In the genomic region with DNA sequence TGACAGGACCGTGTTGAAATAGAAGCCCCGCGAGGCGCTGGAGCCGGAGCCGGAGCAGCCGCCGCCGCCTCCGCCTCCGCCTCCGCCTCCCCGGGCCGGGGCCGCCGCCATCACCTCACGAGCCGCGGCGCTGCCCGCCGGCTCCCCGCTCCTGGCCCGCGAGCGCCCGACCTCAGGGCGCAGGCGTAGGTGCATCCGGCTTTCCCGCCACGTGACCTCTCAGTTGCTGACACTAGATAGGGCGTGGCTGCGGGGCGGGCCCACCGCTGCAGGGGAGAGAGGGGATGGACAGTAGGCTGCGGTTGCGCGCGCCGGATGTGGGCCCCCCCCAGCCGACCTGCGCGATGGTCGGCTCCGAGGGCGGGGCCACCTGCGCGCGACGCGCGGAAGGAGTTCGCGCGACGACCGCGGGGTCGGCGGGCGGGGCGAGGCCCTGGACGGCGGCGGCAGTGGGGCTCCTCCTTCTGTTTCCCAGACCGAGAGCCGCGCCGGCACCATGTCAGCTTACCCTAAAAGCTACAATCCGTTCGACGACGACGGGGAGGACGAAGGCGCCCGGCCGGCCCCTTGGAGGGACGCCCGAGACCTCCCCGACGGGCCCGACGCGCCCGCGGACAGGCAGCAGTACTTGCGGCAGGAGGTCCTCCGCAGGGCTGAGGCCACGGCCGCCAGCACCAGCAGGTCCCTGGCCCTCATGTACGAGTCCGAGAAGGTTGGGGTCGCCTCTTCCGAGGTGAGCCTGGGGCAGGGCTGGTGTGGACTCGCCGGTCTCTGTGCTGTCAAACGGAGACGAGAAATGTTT, we compare ENCODE assay signal across 8 cellular contexts. TPM values are rescaled to one million over a fixed set of nuclear protein-coding genes. Genes with fewer than 3 reads are reported as not detected.
DNase-seq lines count a peak whose midpoint lies in the region; TF ChIP-seq lines count a peak whose summit lies in the region.

TSS of gene PI4KA (minus strand) at position 197 of the 802 bp plus-strand sequence. CDS start at position 111, 86 bp downstream.
TSS of gene SNAP29 (plus strand) at position 393 of the 802 bp plus-strand sequence. CDS start at position 497, 104 bp downstream.

- TF ChIP-seq CTCF in GM20000 (IDR thresholded peaks at IDR 0.05; ENCODE audit: extremely low read depth, missing control alignments) = no peak

- POLR2A ChIA-PET in activated CD8-positive, alpha-beta memory T cell treated with anti-CD3 and anti-CD28 coated beads for 36 hours (lab: Charles Lee) = interaction anchor here (0.7 kb wide), 1 partner anchor 144 kb away, joined by 5 read pairs; no protein-coding TSS in a partner anchor

- DNase-seq in CMK (ENCODE audit: low read depth) (peak; percentile 98), GM20000 (ENCODE audit: low spot score) (peak; percentile 100), HT-29 (ENCODE audit: low spot score) (peak; percentile 99), lung microvascular endothelial cell (ENCODE audit: low read depth in 2 of 2) (peak; percentile 99 to 100)
- peak; percentile 96 for DNase-seq in NK-92 treated with Interleukin-12 subunit alpha and Interleukin-12 subunit beta, amount 100 ng/mL, for 24 hours (lab: John Stamatoyannopoulos, UW)
- peak; percentile 94 for DNase-seq in effector CD8-positive, alpha-beta T cell (lab: John Stamatoyannopoulos, UW)
- peak; percentile 92 to 95 (median 94) for DNase-seq in stimulated activated CD4-positive, alpha-beta T cell treated with anti-CD3 and anti-CD28 coated beads, TNF-alpha, amount 100 ng/mL, for 4 hours (ENCODE audit: low read depth in 3 of 3)

- CTCF ChIA-PET in activated CD8-positive, alpha-beta memory T cell treated with anti-CD3 and anti-CD28 coated beads for 36 hours (lab: Charles Lee) = interaction anchor here (1.1 kb wide), 2 partner anchors 102 to 130 kb away, joined by 3 to 6 read pairs; no protein-coding TSS in a partner anchor

RNA-seq across cellular contexts. Expression of gene PI4KA, which starts in this region (rescaled TPM):
- total RNA-seq in HT-29 (2014; rRNA removed; shearing (Covaris generic)) = 69.9 and 127 TPM in 2 replicates
- 10 to 100 TPM; 57.9 to 59.0 TPM for total RNA-seq in activated CD8-positive, alpha-beta memory T cell treated with anti-CD3 and anti-CD28 coated beads for 36 hours
- total RNA-seq in lung microvascular endothelial cell = 17.2 and 22.2 TPM in 2 replicates

RNA-seq across cellular contexts. Expression of gene SNAP29, which starts in this region (rescaled TPM):
- total RNA-seq in HT-29 (2014; rRNA removed; shearing (Covaris generic)) = 23.5 and 26.9 TPM in 2 replicates
- 10 to 100 TPM; 20.2 to 20.7 TPM for total RNA-seq in activated CD8-positive, alpha-beta memory T cell treated with anti-CD3 and anti-CD28 coated beads for 36 hours
- 5.2 and 6.9 TPM in 2 replicates for total RNA-seq in lung microvascular endothelial cell

Comparison
In these comparisons a context has a peak if more than half of its experiments do, and no peak if none do; other contexts are left out.
1. Peak in every context shown above with its lines: DNase-seq.